23 cellular contexts compared by ENCODE assay signal in the genomic region with DNA sequence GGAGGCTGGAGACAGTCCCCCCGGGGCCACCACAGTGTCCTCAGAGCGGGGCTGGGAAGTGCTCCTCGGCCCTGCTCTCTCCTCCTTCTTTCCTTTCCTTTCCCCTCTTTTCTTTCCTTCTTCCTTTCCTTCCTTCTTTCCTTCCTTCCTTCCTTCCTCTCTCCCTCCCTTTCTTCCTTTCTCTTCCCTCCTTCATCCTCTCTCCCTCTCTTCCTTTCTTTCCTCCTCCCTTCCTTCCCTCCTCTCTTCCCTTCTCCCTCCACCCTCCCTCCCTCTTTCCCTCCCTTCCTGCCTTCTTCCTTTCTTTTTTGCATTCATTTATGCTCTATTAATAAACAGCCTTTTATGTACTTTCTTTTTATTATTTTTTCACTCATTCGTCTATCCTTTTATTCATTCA.
"Had no signal": no experiment of that assay in that cellular context is flagged by ENCODE, and none has a peak within 500 bp of the region (broad histone marks: within the 10 kb centered on the region; RNA-seq: fewer than 3 reads in every experiment).

No MANE protein-coding gene starts in this region.

- ATAC-seq: effector memory CD8-positive, alpha-beta T cell; esophagus mucosa; foreskin keratinocyte; gastrocnemius medialis; gastroesophageal sphincter; heart left ventricle; heart right ventricle had no signal

- H3K27me3 ChIP-seq: colonic mucosa, foreskin keratinocyte had no signal

- H3K36me3 ChIP-seq: colonic mucosa, esophagus muscularis mucosa, esophagus squamous epithelium, gastrocnemius medialis, gastroesophageal sphincter, heart left ventricle, heart right ventricle had no signal

- H3K9me3 ChIP-seq: colonic mucosa, esophagus muscularis mucosa, esophagus squamous epithelium, gastrocnemius medialis, gastroesophageal sphincter, heart left ventricle, heart right ventricle had no signal

- H3K27ac ChIP-seq: colonic mucosa, coronary artery, epithelial cell of prostate, esophagus muscularis mucosa, esophagus squamous epithelium, foreskin keratinocyte, gastrocnemius medialis, gastroesophageal sphincter, heart left ventricle, heart right ventricle, hepatocyte had no signal

- H3K4me3 ChIP-seq: colonic mucosa, coronary artery, esophagus muscularis mucosa, esophagus squamous epithelium, gastrocnemius medialis, gastroesophageal sphincter, heart left ventricle, heart right ventricle, hepatocyte had no signal

- H3K4me1 ChIP-seq: colonic mucosa, foreskin keratinocyte, gastrocnemius medialis, heart left ventricle, heart right ventricle had no signal

- DNase-seq: colonic mucosa; cortex of kidney; dermis blood vessel endothelial cell; effector CD4-positive, alpha-beta T cell; effector CD8-positive, alpha-beta T cell; effector memory CD4-positive, alpha-beta T cell; effector memory CD8-positive, alpha-beta T cell; endodermal cell; erythroblast; esophagus squamous epithelium; foreskin fibroblast; foreskin keratinocyte; foreskin melanocyte; gastrocnemius medialis; glutamatergic neuron; heart left ventricle; heart right ventricle had no signal
